19 cellular contexts compared by ENCODE assay signal in the genomic region with DNA sequence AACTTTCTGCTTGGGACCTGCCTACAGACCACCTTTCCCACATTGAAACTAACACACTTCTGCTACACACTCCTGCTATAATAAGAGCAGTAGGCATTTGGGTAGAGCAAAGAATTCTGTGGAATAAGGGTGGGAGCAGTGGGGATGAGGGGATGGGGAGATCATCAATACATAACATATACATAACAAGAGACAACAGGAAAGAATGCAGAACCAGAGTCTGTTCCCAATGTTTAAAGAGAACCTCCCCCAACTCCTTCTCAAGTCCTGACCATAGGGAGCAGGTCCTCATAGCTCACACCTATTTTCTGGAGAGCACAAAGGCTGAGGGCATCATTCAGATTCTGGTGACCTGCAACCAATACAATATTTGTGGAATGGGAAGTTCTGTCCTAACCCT.
DNase-seq lines count a peak whose midpoint lies in the region; ATAC-seq, FAIRE-seq and TF ChIP-seq lines count a peak whose summit lies in the region.
"Had no signal": no experiment of that assay in that cellular context is flagged by ENCODE, and none has a peak within 500 bp of the region (broad histone marks: within the 10 kb centered on the region; RNA-seq: fewer than 3 reads in every experiment).

No MANE protein-coding gene starts in this region.

- FAIRE-seq in H1 (lab: Jason Lieb, UNC), result peak; percentile 78
- FAIRE-seq: GM19239, H54, HTR-8/SVneo, K562 had no signal

- no peak overlapping the region for H3K14ac ChIP-seq in H1 (ENCODE audit: insufficient read length)

- peaks cover 12 to 40% (median 35%) of the 10 kb centered on the region in 4 experiments for H3K4me1 ChIP-seq in H1 (replicated peaks in 1 of 4; ENCODE audit: control insufficient read depth in 3 of 4, insufficient read depth in 4 of 4, low read length in 3 of 4)
- peaks cover 40% of the 10 kb centered on the region for H3K4me1 ChIP-seq in iPS-20b (ENCODE audit: insufficient read depth, low read length)
- H3K4me1 ChIP-seq in mucosa of descending colon (ENCODE audit: low read depth), result peaks cover 7% of the 10 kb centered on the region
- H3K4me1 ChIP-seq: BLaER1, Caco-2 had no signal

- no peak for TF ChIP-seq EP300 in H1 (IDR thresholded peaks at IDR 0.05; ENCODE audit: borderline replicate concordance in 1 of 2, low read depth in 2 of 2, low read length in 2 of 2)

- H3K27me3 Mint-ChIP-seq in activated CD4-positive, alpha-beta T cell treated with anti-CD3 and anti-CD28 coated beads for 36 hours, result peaks cover 76% of the 10 kb centered on the region

- no peak overlapping the region for H4K8ac ChIP-seq in H1 (ENCODE audit: extremely low read depth, insufficient read depth, low read length)

- H3K9me3 ChIP-seq in H1 (ENCODE audit: insufficient read depth in 2 of 2, low read depth in 1 of 2, low read length in 1 of 2) (no peaks in the 10 kb centered on the region), iPS-20b (ENCODE audit: insufficient read depth, low read depth, low read length) (no peaks in the 10 kb centered on the region), mucosa of descending colon (no peaks in the 10 kb centered on the region)
- H3K9me3 ChIP-seq: Caco-2 had no signal

- intact Hi-C loops in activated CD4-positive, alpha-beta T cell treated with anti-CD3 and anti-CD28 coated beads for 36 hours (cut with DNase I, micrococcal nuclease), result loop anchor here (5.0 to 10.0 kb wide), 3 partner anchors 111 to 326 kb away; a partner anchor contains a TSS
- intact Hi-C loops in mucosa of descending colon (cut with DNase I, micrococcal nuclease), result loop anchor here in 1 of 2 donors (10.0 kb wide), 1 partner anchor 114 kb away; no protein-coding TSS in a partner anchor

- no peak overlapping the region for H3K56ac ChIP-seq in H1 (replicated peaks; ENCODE audit: insufficient read length, low read depth, low read length)

- H3K36me3 ChIP-seq in H1 (ENCODE audit: control insufficient read depth in 2 of 4, insufficient read depth in 4 of 4, low read length in 3 of 4) (peaks cover 0 to 3% (median 0%) of the 10 kb centered on the region in 4 experiments; a peak in 1 of 8 replicates), iPS-20b (ENCODE audit: insufficient read depth, low read depth, low read length) (no peaks in the 10 kb centered on the region), mucosa of descending colon (ENCODE audit: low read depth) (no peaks in the 10 kb centered on the region)

- TF ChIP-seq RAD21 in H1 (IDR thresholded peaks at IDR 0.05 in 1 of 2, conservative IDR thresholded peaks at IDR 0.05 in 1 of 2; ENCODE audit: low read depth in 2 of 2, low read length in 2 of 2), result no peak

- no peak for TF ChIP-seq CTCF in H1 (IDR thresholded peaks at IDR 0.05; ENCODE audit: control extremely low read depth in 1 of 3, insufficient read depth in 1 of 3, low read depth in 1 of 3, low read length in 3 of 3)
- no peak for TF ChIP-seq CTCF in mucosa of descending colon (IDR thresholded peaks at IDR 0.05)

- H3K18ac ChIP-seq in H1 (ENCODE audit: extremely low read depth, low read length), result no peak overlapping the region

- H3K4ac ChIP-seq in H1 (replicated peaks; ENCODE audit: insufficient read length, low read depth, low read length), result no peak overlapping the region

- H2BK20ac ChIP-seq in H1 (ENCODE audit: low read length), result no peak overlapping the region

- no peak overlapping the region for H3K4me3 Mint-ChIP-seq in activated CD4-positive, alpha-beta T cell treated with anti-CD3 and anti-CD28 coated beads for 36 hours
- H3K4me3 Mint-ChIP-seq: CD8-positive, alpha-beta memory T cell had no signal

- ATAC-seq in activated CD4-positive, alpha-beta T cell treated with anti-CD3 and anti-CD28 coated beads for 36 hours, result no peak
- ATAC-seq in HG02852 (IDR thresholded peaks at IDR 0.05; ENCODE audit: unreplicated experiment) (no peak), HG03457 (IDR thresholded peaks at IDR 0.05; ENCODE audit: unreplicated experiment) (no peak), mucosa of descending colon (no peak)
- ATAC-seq: K562 had no signal

- H3K79me2 ChIP-seq in H1 (ENCODE audit: control insufficient read depth in 1 of 2, insufficient read depth in 2 of 2, low read length in 2 of 2), result no peaks in the 10 kb centered on the region

- H3K36me3 Mint-ChIP-seq in activated CD4-positive, alpha-beta T cell treated with anti-CD3 and anti-CD28 coated beads for 36 hours (ENCODE audit: low read depth), result no peaks in the 10 kb centered on the region
- H3K36me3 Mint-ChIP-seq: CD8-positive, alpha-beta memory T cell had no signal

- H3K79me1 ChIP-seq in H1 (ENCODE audit: low read depth, low read length), result no peaks in the 10 kb centered on the region

- peaks cover 8% of the 10 kb centered on the region; the same call in 1 of the 2 replicates for H3K23me2 ChIP-seq in H1 (ENCODE audit: low read depth, low read length)

- H4K20me1 ChIP-seq in H1 (replicated peaks in 1 of 2; ENCODE audit: control insufficient read depth in 1 of 2, insufficient read depth in 2 of 2, low read length in 2 of 2), result peaks cover 0 to 13% of the 10 kb centered on the region in 2 experiments

- H3K9ac ChIP-seq in H1 (replicated peaks in 1 of 4; ENCODE audit: extremely low read depth in 1 of 4, low read depth in 3 of 4, low read length in 3 of 4), result no peak overlapping the region
- H3K9ac ChIP-seq in iPS-20b (ENCODE audit: low read depth, low read length), result no peak overlapping the region
- H3K9ac ChIP-seq: BLaER1 had no signal

- H3K23ac ChIP-seq in H1 (ENCODE audit: insufficient read length), result no peak overlapping the region

- no peak overlapping the region for H2BK5ac ChIP-seq in H1 (ENCODE audit: low read depth, low read length)

- no peaks in the 10 kb centered on the region for H3K9me3 Mint-ChIP-seq in activated CD4-positive, alpha-beta T cell treated with anti-CD3 and anti-CD28 coated beads for 36 hours (ENCODE audit: low read depth)

- no peak for TF ChIP-seq POLR2A in H1 (IDR thresholded peaks at IDR 0.05; ENCODE audit: control extremely low read depth in 1 of 2, low read depth in 2 of 2, low read length in 2 of 2)

- H4K91ac ChIP-seq in H1 (replicated peaks; ENCODE audit: insufficient read length, low read length), result no peak overlapping the region

- no peak overlapping the region for H2AFZ ChIP-seq in H1 (ENCODE audit: low read length)

- H3K4me3 ChIP-seq in H1 (ENCODE audit: extremely low read depth in 1 of 4, insufficient read depth in 2 of 4, low read depth in 3 of 4, low read length in 4 of 4), result peak overlapping the region in 1 of 4 experiments; percentile 31; a peak in 2 of 8 replicates
- peak overlapping the region; percentile 43; the same call in 1 of the 2 replicates for H3K4me3 ChIP-seq in iPS-20b (ENCODE audit: low read length)
- H3K4me3 ChIP-seq in mucosa of descending colon, result no peak overlapping the region
- H3K4me3 ChIP-seq: BLaER1, K562 had no signal

- no peak overlapping the region for H2BK12ac ChIP-seq in H1 (ENCODE audit: low read depth, low read length)

- H3K27me3 ChIP-seq in H1 (replicated peaks in 1 of 4; ENCODE audit: control insufficient read depth in 3 of 4, extremely low read depth in 1 of 4, insufficient read depth in 3 of 4, low read length in 3 of 4) (peaks cover 55 to 93% (median 83%) of the 10 kb centered on the region in 4 experiments), iPS-20b (ENCODE audit: insufficient read depth, low read length) (peaks cover 97% of the 10 kb centered on the region)

- H4K5ac ChIP-seq in H1 (ENCODE audit: insufficient read length, low read depth, low read length), result no peak overlapping the region

- CTCF ChIA-PET in activated CD4-positive, alpha-beta T cell treated with anti-CD3 and anti-CD28 coated beads for 36 hours (lab: Charles Lee), result interaction anchor here (0.8 to 1.7 kb wide), 2 partner anchors 10 to 117 kb away, joined by 3 to 8 read pairs; no protein-coding TSS in a partner anchor
- CTCF ChIA-PET in H1 (lab: Charles Lee; ENCODE audit: partially characterized antibody), result interaction anchor here (0.7 to 2.9 kb wide), 10 partner anchors 13 to 327 kb away, joined by 3 to 16 read pairs (median 6); a partner anchor contains a TSS

- no peak overlapping the region for H2BK120ac ChIP-seq in H1 (replicated peaks; ENCODE audit: low read depth, low read length)

- DNase-seq in activated CD4-positive, alpha-beta T cell treated with anti-CD3 and anti-CD28 coated beads for 36 hours, result no peak
- no peak for DNase-seq in activated CD4-positive, alpha-beta T cell treated with anti-CD3 and anti-CD28 coated beads for 1 hour
- DNase-seq in H1 (ENCODE audit: low read depth in 1 of 2, low spot score in 2 of 2) (no peak), ACHN (no peak), mucosa of descending colon (no peak)
- DNase-seq: AML-193; Caco-2; CD8-positive, alpha-beta memory T cell; DND-41; GF-D8 had no signal

- no peak overlapping the region for H2BK15ac ChIP-seq in H1 (ENCODE audit: low read length)

- H3K27ac ChIP-seq in H1 (ENCODE audit: low read depth, low read length) (no peak overlapping the region), iPS-20b (ENCODE audit: low read length) (no peak overlapping the region)
- H3K27ac ChIP-seq: 22Rv1, BLaER1 had no signal

- peaks cover 23% of the 10 kb centered on the region for H3K4me1 Mint-ChIP-seq in activated CD4-positive, alpha-beta T cell treated with anti-CD3 and anti-CD28 coated beads for 36 hours

- peak overlapping the region; percentile 45 to 59; a peak in 3 of 4 replicates for H3K4me2 ChIP-seq in H1 (ENCODE audit: insufficient read depth in 1 of 2, low read depth in 2 of 2, low read length in 2 of 2)
- H3K4me2 ChIP-seq: BLaER1 had no signal

- peak overlapping the region; percentile 47 for H3K27ac Mint-ChIP-seq in activated CD4-positive, alpha-beta T cell treated with anti-CD3 and anti-CD28 coated beads for 36 hours

- no peak overlapping the region for H2AK5ac ChIP-seq in H1 (ENCODE audit: low read depth, low read length)

- POLR2A ChIA-PET in activated CD4-positive, alpha-beta T cell treated with anti-CD3 and anti-CD28 coated beads for 36 hours (lab: Charles Lee), result no interaction called here
- POLR2A ChIA-PET in H1 (lab: Charles Lee; ENCODE audit: partially characterized antibody), result interaction anchor here (0.6 to 1.5 kb wide), 8 partner anchors 12 to 183 kb away, joined by 3 to 5 read pairs (median 4); a partner anchor contains a TSS

- in situ Hi-C loops in ACHN (cut with HindIII; ENCODE audit: low pct_ligation_motif_present, low pct_unique_long_range_greater_than_20kb, low sequenced_read_pairs), result no loop called here

TF ChIP-seq in H1, 55 proteins besides CTCF, POLR2A, EP300 and RAD21:
- TF ChIP-seq RXRA (IDR thresholded peaks at IDR 0.05; ENCODE audit: insufficient read depth, low read depth, low read length) (no peak), TEAD4 (IDR thresholded peaks at IDR 0.05; ENCODE audit: low read depth, low read length) (0 out of 2 replicates have a peak, but pooled peaks have one; percentile 52), ASH2L (IDR thresholded peaks at IDR 0.05; ENCODE audit: low read length) (peak; percentile 55), POU5F1 (IDR thresholded peaks at IDR 0.05; ENCODE audit: low read depth, low read length) (0 out of 2 replicates have a peak, but pooled peaks have one; percentile 30), SP1 (IDR thresholded peaks at IDR 0.05; ENCODE audit: low read depth, low read length) (peak; percentile 55), RFX5 (IDR thresholded peaks at IDR 0.05; ENCODE audit: borderline replicate concordance, low read depth, low read length) (no peak)
